In the genomic region with DNA sequence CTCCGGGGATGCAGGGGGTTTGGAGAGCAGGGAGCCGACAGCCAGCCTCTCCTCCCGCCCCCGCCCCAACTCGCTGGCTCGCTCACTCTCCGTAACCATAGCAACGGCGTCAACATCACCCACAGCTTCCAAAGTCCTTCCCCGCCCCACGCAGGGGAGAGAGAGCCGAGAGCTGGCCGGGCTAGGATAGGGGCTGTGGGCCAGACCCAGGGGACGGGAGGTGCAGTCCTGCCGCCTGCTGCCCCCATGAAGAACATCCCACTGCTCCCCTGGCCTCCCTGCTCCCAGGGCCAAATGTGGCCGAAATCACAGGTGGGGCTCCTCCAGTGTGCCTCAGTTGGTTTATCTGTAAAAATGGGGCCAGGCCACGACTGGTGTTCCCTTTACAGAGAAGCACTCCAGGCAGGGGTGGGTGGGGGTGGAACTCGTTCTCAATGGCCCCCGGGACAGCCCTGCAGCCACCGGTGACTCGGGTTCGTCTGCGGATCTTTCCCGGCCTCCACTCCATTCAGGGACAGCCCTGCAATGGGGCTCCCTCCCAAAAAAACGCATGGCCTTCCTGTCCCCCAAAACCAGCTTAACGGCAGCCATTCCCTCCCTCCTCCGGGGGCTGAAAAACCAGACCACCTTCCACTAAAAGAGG, we compare ENCODE assay signal across 9 cellular contexts. TPM values are rescaled to one million over a fixed set of nuclear protein-coding genes. Genes with fewer than 3 reads are reported as not detected.
DNase-seq lines count a peak whose midpoint lies in the region; ATAC-seq and TF ChIP-seq lines count a peak whose summit lies in the region.
"Had no signal": no experiment of that assay in that cellular context is flagged by ENCODE, and none has a peak within 500 bp of the region (broad histone marks: within the 10 kb centered on the region; RNA-seq: fewer than 3 reads in every experiment).

No MANE protein-coding gene starts in this region.

- peaks cover 33% of the 10 kb centered on the region for H3K4me1 Mint-ChIP-seq in WTC11
- peaks cover 32 to 71% of the 10 kb centered on the region in 2 donors for H3K4me1 Mint-ChIP-seq in stimulated activated naive B cell treated with anti-CD40 and anti-IgM and Interleukin-4, amounts not matched to agents 10 μg/mL and 1 μg/mL and 100 μg/mL, for 72 hours

- CTCF ChIA-PET in WTC11 (lab: Charles Lee), result interaction anchor here (1.1 kb wide), 1 partner anchor 12 kb away, joined by 4 read pairs; a partner anchor contains a TSS

- DNase-seq in WTC11 (ENCODE audit: low spot score), result peak; percentile 48
- DNase-seq in effector memory CD4-positive, alpha-beta T cell, result peak; percentile 54 to 70 (median 56)
- DNase-seq in NCI-H345 treated with DMSO at 0.1 percent for 48 hours (lab: John Stamatoyannopoulos, UW; ENCODE audit: unreplicated experiment), result no peak
- DNase-seq in stimulated activated naive B cell treated with anti-CD40 and anti-IgM and Interleukin-4, amounts not matched to agents 10 μg/mL and 1 μg/mL and 100 μg/mL, for 72 hours, result no peak

- POLR2A ChIA-PET in WTC11 (lab: Charles Lee), result no interaction called here

- peak overlapping the region; percentile 84 for H3K4me3 Mint-ChIP-seq in WTC11
- H3K4me3 Mint-ChIP-seq in stimulated activated naive B cell treated with anti-CD40 and anti-IgM and Interleukin-4, amounts not matched to agents 10 μg/mL and 1 μg/mL and 100 μg/mL, for 72 hours, result peak overlapping the region in 1 of 2 donors; percentile 97

- no peak overlapping the region for H3K27ac Mint-ChIP-seq in WTC11
- H3K27ac Mint-ChIP-seq in stimulated activated naive B cell treated with anti-CD40 and anti-IgM and Interleukin-4, amounts not matched to agents 10 μg/mL and 1 μg/mL and 100 μg/mL, for 72 hours, result no peak overlapping the region

- H3K4me1 ChIP-seq in BLaER1 (peaks cover 56% of the 10 kb centered on the region), HUES6 (ENCODE audit: control insufficient read depth, insufficient read depth, low read length) (peaks cover 54% of the 10 kb centered on the region), muscle layer of duodenum (ENCODE audit: control insufficient read depth in 1 of 2, insufficient read depth in 2 of 2, low read length in 2 of 2) (peaks cover 17 to 75% of the 10 kb centered on the region in 2 donors)
- peaks cover 62% of the 10 kb centered on the region for H3K4me1 ChIP-seq in effector memory CD4-positive, alpha-beta T cell (ENCODE audit: control insufficient read depth, insufficient read depth, low read length, poor library complexity, severe bottlenecking)

- H3K9me3 Mint-ChIP-seq in WTC11, result no peaks in the 10 kb centered on the region
- H3K9me3 Mint-ChIP-seq in stimulated activated naive B cell treated with anti-CD40 and anti-IgM and Interleukin-4, amounts not matched to agents 10 μg/mL and 1 μg/mL and 100 μg/mL, for 72 hours, result no peaks in the 10 kb centered on the region

- no peaks in the 10 kb centered on the region for H3K36me3 Mint-ChIP-seq in WTC11
- peaks cover 6 to 9% of the 10 kb centered on the region in 2 donors for H3K36me3 Mint-ChIP-seq in stimulated activated naive B cell treated with anti-CD40 and anti-IgM and Interleukin-4, amounts not matched to agents 10 μg/mL and 1 μg/mL and 100 μg/mL, for 72 hours

- H3K27me3 ChIP-seq in BLaER1 (no peaks in the 10 kb centered on the region), HUES6 (ENCODE audit: control insufficient read depth, insufficient read depth, low read length) (peaks cover 23% of the 10 kb centered on the region), muscle layer of duodenum (ENCODE audit: low read depth, low read length) (no peaks in the 10 kb centered on the region)
- no peaks in the 10 kb centered on the region for H3K27me3 ChIP-seq in effector memory CD4-positive, alpha-beta T cell (replicated peaks; ENCODE audit: control insufficient read depth, insufficient read depth, low read length, poor library complexity, severe bottlenecking)
- H3K27me3 ChIP-seq: neutrophil had no signal

- H3K27ac ChIP-seq in BLaER1 (peak overlapping the region; percentile 91), HUES6 (ENCODE audit: low read depth, low read length) (no peak overlapping the region), muscle layer of duodenum (ENCODE audit: low read length) (peak overlapping the region; percentile 45)
- H3K27ac ChIP-seq in effector memory CD4-positive, alpha-beta T cell (ENCODE audit: insufficient read depth, low read length, poor library complexity, severe bottlenecking), result peak overlapping the region; percentile 86
- H3K27ac ChIP-seq: neutrophil had no signal

- no peaks in the 10 kb centered on the region for H3K36me3 ChIP-seq in BLaER1
- no peaks in the 10 kb centered on the region for H3K36me3 ChIP-seq in HUES6 (ENCODE audit: control insufficient read depth, insufficient read depth, low read length)
- H3K36me3 ChIP-seq in effector memory CD4-positive, alpha-beta T cell (ENCODE audit: control insufficient read depth, insufficient read depth, low read length), result no peaks in the 10 kb centered on the region
- H3K36me3 ChIP-seq in muscle layer of duodenum (ENCODE audit: control insufficient read depth in 1 of 2, insufficient read depth in 2 of 2, low read length in 2 of 2), result no peaks in the 10 kb centered on the region
- H3K36me3 ChIP-seq: neutrophil had no signal

- peaks cover 49% of the 10 kb centered on the region for H4K20me1 ChIP-seq in BLaER1

- ATAC-seq in WTC11 (no peak), GM19467 (IDR thresholded peaks at IDR 0.05; ENCODE audit: unreplicated experiment) (no peak)
- ATAC-seq in stimulated activated naive B cell treated with anti-CD40 and anti-IgM and Interleukin-4, amounts not matched to agents 10 μg/mL and 1 μg/mL and 100 μg/mL, for 72 hours (replicated peaks), result no peak

- no peaks in the 10 kb centered on the region for H3K9me3 ChIP-seq in BLaER1
- no peaks in the 10 kb centered on the region for H3K9me3 ChIP-seq in HUES6 (ENCODE audit: control insufficient read depth, insufficient read depth, low read depth, low read length)
- H3K9me3 ChIP-seq in effector memory CD4-positive, alpha-beta T cell (ENCODE audit: control insufficient read depth, low read length), result no peaks in the 10 kb centered on the region
- no peaks in the 10 kb centered on the region for H3K9me3 ChIP-seq in muscle layer of duodenum (ENCODE audit: control insufficient read depth in 1 of 2, low read length in 2 of 2)
- H3K9me3 ChIP-seq: neutrophil had no signal

- H3K9ac ChIP-seq in BLaER1 (peak overlapping the region; percentile 93), HUES6 (ENCODE audit: low read length) (peak overlapping the region; percentile 32)

- H3K27me3 Mint-ChIP-seq in WTC11 (ENCODE audit: low read depth), result peaks cover 11% of the 10 kb centered on the region
- no peaks in the 10 kb centered on the region for H3K27me3 Mint-ChIP-seq in stimulated activated naive B cell treated with anti-CD40 and anti-IgM and Interleukin-4, amounts not matched to agents 10 μg/mL and 1 μg/mL and 100 μg/mL, for 72 hours

- H3K4me2 ChIP-seq in BLaER1, result peak overlapping the region; percentile 99

- no peak for TF ChIP-seq CTCF in WTC11 (IDR thresholded peaks at IDR 0.05)

- peak overlapping the region; percentile 96 for H3K4me3 ChIP-seq in BLaER1
- H3K4me3 ChIP-seq in HUES6 (ENCODE audit: low read depth, low read length), result peak overlapping the region; percentile 89
- H3K4me3 ChIP-seq in effector memory CD4-positive, alpha-beta T cell (ENCODE audit: insufficient read depth, low read depth, low read length, poor library complexity, severe bottlenecking), result peak overlapping the region; percentile 13
- peak overlapping the region in 1 of 2 donors; percentile 77 for H3K4me3 ChIP-seq in muscle layer of duodenum (ENCODE audit: low read depth in 1 of 2, low read length in 2 of 2)

TF ChIP-seq in WTC11, 78 proteins besides CTCF, POLR2A, EP300 and RAD21 (continues in another document):
- TF ChIP-seq, protein P1, sequence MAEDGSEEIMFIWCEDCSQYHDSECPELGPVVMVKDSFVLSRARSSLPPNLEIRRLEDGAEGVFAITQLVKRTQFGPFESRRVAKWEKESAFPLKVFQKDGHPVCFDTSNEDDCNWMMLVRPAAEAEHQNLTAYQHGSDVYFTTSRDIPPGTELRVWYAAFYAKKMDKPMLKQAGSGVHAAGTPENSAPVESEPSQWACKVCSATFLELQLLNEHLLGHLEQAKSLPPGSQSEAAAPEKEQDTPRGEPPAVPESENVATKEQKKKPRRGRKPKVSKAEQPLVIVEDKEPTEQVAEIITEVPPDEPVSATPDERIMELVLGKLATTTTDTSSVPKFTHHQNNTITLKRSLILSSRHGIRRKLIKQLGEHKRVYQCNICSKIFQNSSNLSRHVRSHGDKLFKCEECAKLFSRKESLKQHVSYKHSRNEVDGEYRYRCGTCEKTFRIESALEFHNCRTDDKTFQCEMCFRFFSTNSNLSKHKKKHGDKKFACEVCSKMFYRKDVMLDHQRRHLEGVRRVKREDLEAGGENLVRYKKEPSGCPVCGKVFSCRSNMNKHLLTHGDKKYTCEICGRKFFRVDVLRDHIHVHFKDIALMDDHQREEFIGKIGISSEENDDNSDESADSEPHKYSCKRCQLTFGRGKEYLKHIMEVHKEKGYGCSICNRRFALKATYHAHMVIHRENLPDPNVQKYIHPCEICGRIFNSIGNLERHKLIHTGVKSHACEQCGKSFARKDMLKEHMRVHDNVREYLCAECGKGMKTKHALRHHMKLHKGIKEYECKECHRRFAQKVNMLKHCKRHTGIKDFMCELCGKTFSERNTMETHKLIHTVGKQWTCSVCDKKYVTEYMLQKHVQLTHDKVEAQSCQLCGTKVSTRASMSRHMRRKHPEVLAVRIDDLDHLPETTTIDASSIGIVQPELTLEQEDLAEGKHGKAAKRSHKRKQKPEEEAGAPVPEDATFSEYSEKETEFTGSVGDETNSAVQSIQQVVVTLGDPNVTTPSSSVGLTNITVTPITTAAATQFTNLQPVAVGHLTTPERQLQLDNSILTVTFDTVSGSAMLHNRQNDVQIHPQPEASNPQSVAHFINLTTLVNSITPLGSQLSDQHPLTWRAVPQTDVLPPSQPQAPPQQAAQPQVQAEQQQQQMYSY (CRISPR knock-in tag; IDR thresholded peaks at IDR 0.05), result no peak
- TF ChIP-seq NFATC4 (CRISPR knock-in tag; IDR thresholded peaks at IDR 0.05) (no peak), ZNF671 (CRISPR knock-in tag; IDR thresholded peaks at IDR 0.05) (no peak), ZNF416 (CRISPR knock-in tag; IDR thresholded peaks at IDR 0.05) (no peak), SP1 (CRISPR knock-in tag; conservative IDR thresholded peaks at IDR 0.05) (no peak), ZNF396 (CRISPR knock-in tag; IDR thresholded peaks at IDR 0.05; ENCODE audit: borderline replicate concordance) (no peak)
- TF ChIP-seq, protein P2, sequence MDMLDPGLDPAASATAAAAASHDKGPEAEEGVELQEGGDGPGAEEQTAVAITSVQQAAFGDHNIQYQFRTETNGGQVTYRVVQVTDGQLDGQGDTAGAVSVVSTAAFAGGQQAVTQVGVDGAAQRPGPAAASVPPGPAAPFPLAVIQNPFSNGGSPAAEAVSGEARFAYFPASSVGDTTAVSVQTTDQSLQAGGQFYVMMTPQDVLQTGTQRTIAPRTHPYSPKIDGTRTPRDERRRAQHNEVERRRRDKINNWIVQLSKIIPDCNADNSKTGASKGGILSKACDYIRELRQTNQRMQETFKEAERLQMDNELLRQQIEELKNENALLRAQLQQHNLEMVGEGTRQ (CRISPR knock-in tag; IDR thresholded peaks at IDR 0.05), result no peak

RNA-seq across cellular contexts. Expression of a gene that starts 3.1 kb away (rescaled TPM):
- 54.4 to 64.0 TPM (median 55.4 TPM) in 3 replicates for total RNA-seq in WTC11 (2021)

RNA-seq across cellular contexts. Expression of a gene that starts 12.0 kb away (rescaled TPM):
- total RNA-seq in WTC11 (2021), result 48.9 to 61.1 TPM (median 50.1 TPM) in 3 replicates

RNA-seq across cellular contexts. Expression of a gene that starts 25.0 kb away (rescaled TPM):
- 55.0 to 60.7 TPM (median 57.3 TPM) in 3 replicates for total RNA-seq in WTC11 (2021)

RNA-seq across cellular contexts. Expression of a gene that starts 44.9 kb away (rescaled TPM):
- total RNA-seq in WTC11 (2021), result 15.0 to 20.3 TPM (median 15.9 TPM) in 3 replicates

RNA-seq across cellular contexts. Expression of a gene that starts 44.9 kb away (rescaled TPM):
- 81.3 to 86.1 TPM (median 86.1 TPM) in 3 replicates for total RNA-seq in WTC11 (2021)

Comparison
In these comparisons a context has a peak if more than half of its experiments do, and no peak if none do; other contexts are left out.
1. DNase-seq: peak in WTC11 (single experiment) and effector memory CD4-positive, alpha-beta T cell (3 of 3); none in NCI-H345 treated with DMSO at 0.1 percent for 48 hours (single experiment) and stimulated activated naive B cell treated with anti-CD40 and anti-IgM and Interleukin-4, amounts not matched to agents 10 μg/mL and 1 μg/mL and 100 μg/mL, for 72 hours (single experiment).